8 cellular contexts compared by ENCODE assay signal in genomic region chr6:125904871-125905270, GRCh38. TPM values are rescaled to one million over a fixed set of nuclear protein-coding genes. Genes with fewer than 3 reads are reported as not detected.
DNase-seq lines count a peak whose midpoint lies in the region; ATAC-seq and TF ChIP-seq lines count a peak whose summit lies in the region.

No MANE protein-coding gene starts in this region.

- H3K27ac ChIP-seq in heart right ventricle, result no peak overlapping the region

- no peak for TF ChIP-seq CTCF in GM10266 (IDR thresholded peaks at IDR 0.05; ENCODE audit: control insufficient read depth, insufficient read depth, low read depth, missing control alignments)
- no peak for TF ChIP-seq CTCF in heart right ventricle (IDR thresholded peaks at IDR 0.05)

- H3K27ac Mint-ChIP-seq in T-helper 2 cell treated with Interferon-gamma antibody and Interleukin-4, amounts not matched to agents 5 μg/mL and 100 μg/mL, for 36 hours, result peak overlapping the region; percentile 50

- peaks cover 0 to 7% (median 0%) of the 10 kb centered on the region in 11 donors for H3K9me3 ChIP-seq in heart right ventricle

- intact Hi-C loops in heart right ventricle (cut with DNase I), result loop anchor here in 4 of 10 donors (5.0 to 10.0 kb wide), 4 partner anchors 50 to 118 kb away; partner anchors contain the start of gene HINT3 (in 2 of the 4)

- peaks cover 0 to 7% (median 0%) of the 10 kb centered on the region in 9 donors for H3K4me1 ChIP-seq in heart right ventricle

- no peaks in the 10 kb centered on the region for H3K9me3 Mint-ChIP-seq in T-helper 2 cell treated with Interferon-gamma antibody and Interleukin-4, amounts not matched to agents 5 μg/mL and 100 μg/mL, for 36 hours

- no peak overlapping the region for H3K4me3 ChIP-seq in heart right ventricle

- no peaks in the 10 kb centered on the region for H3K27me3 Mint-ChIP-seq in T-helper 2 cell treated with Interferon-gamma antibody and Interleukin-4, amounts not matched to agents 5 μg/mL and 100 μg/mL, for 36 hours (ENCODE audit: low read depth)

- peaks cover 0 to 59% (median 12%) of the 10 kb centered on the region in 9 donors for H3K36me3 ChIP-seq in heart right ventricle

- peak; percentile 82 for ATAC-seq in HG02642 (IDR thresholded peaks at IDR 0.05; ENCODE audit: poor library complexity, unreplicated experiment)
- no peak for ATAC-seq in heart right ventricle

- WGBS in heart right ventricle, 2 donors, result 96 to 99% methylated on average over 3 of the region's 3 CpGs

- no peak overlapping the region for H3K4me3 Mint-ChIP-seq in T-helper 2 cell treated with Interferon-gamma antibody and Interleukin-4, amounts not matched to agents 5 μg/mL and 100 μg/mL, for 36 hours

- DNase-seq in GM10266 (ENCODE audit: extremely low spot score) (peak; percentile 33), fibroblast of peridontal ligament (ENCODE audit: extremely low read depth) (peak; percentile 26), foreskin melanocyte (no peak), heart right ventricle (no peak), NCI-H187 treated with DMSO at 0.1 percent for 48 hours (lab: John Stamatoyannopoulos, UW) (no peak), NCI-H2029 treated with DMSO at 0.1 percent for 48 hours (lab: John Stamatoyannopoulos, UW) (no peak)
- peak; percentile 86 for DNase-seq in T-helper 2 cell treated with Interferon-gamma antibody and Interleukin-4, amounts not matched to agents 5 μg/mL and 100 μg/mL, for 36 hours (ENCODE audit: low spot score)

- peaks cover 24% of the 10 kb centered on the region for H3K4me1 Mint-ChIP-seq in T-helper 2 cell treated with Interferon-gamma antibody and Interleukin-4, amounts not matched to agents 5 μg/mL and 100 μg/mL, for 36 hours (ENCODE audit: low read depth)

- no peaks in the 10 kb centered on the region for H3K27me3 ChIP-seq in heart right ventricle

- H3K36me3 Mint-ChIP-seq in T-helper 2 cell treated with Interferon-gamma antibody and Interleukin-4, amounts not matched to agents 5 μg/mL and 100 μg/mL, for 36 hours (ENCODE audit: low read depth), result peaks cover 14% of the 10 kb centered on the region

RNA-seq across cellular contexts. Expression of gene HINT3, which starts 51.7 kb away (rescaled TPM):
- 10 to 100 TPM; 29.8 to 41.6 (median 33.8) TPM for total RNA-seq in heart right ventricle
- 10 to 100 TPM in 1 of 2 donors, 1 to 10 TPM in 1; 6.2 to 11.7 TPM for polyA plus RNA-seq in heart right ventricle

Comparison
In these comparisons a context has a peak if more than half of its experiments do, and no peak if none do; other contexts are left out.
1. DNase-seq: peak in GM10266 (single experiment), T-helper 2 cell treated with Interferon-gamma antibody and Interleukin-4, amounts not matched to agents 5 μg/mL and 100 μg/mL, for 36 hours (single experiment) and fibroblast of peridontal ligament (single experiment); none in foreskin melanocyte (single experiment), heart right ventricle (0 of 2), NCI-H187 treated with DMSO at 0.1 percent for 48 hours (single experiment) and NCI-H2029 treated with DMSO at 0.1 percent for 48 hours (single experiment).